25 cellular contexts compared by ENCODE assay signal in genomic region chr12:126385785-126386184, GRCh38.
A peak's percentile ranks its signal among the peaks of the same experiment; 100 is the strongest.
DNase-seq lines count a peak whose midpoint lies in the region; ATAC-seq and TF ChIP-seq lines count a peak whose summit lies in the region.
"Had no signal": no experiment of that assay in that cellular context is flagged by ENCODE, and none has a peak within 500 bp of the region (broad histone marks: within the 10 kb centered on the region; RNA-seq: fewer than 3 reads in every experiment).

No MANE protein-coding gene starts in this region.

- peaks cover 2 to 16% (median 8%) of the 10 kb centered on the region in 6 donors for H3K9me3 Mint-ChIP-seq in immature natural killer cell

- H3K27me3 Mint-ChIP-seq in immature natural killer cell (ENCODE audit: low read depth in 3 of 3): peaks cover 0 to 1% (median 0%) of the 10 kb centered on the region in 3 donors

- DNase-seq in AG08395 (ENCODE audit: low spot score) (peak; percentile 64), HPDE6-E6E7 (ENCODE audit: extremely low spot score) (peak; percentile 15), astrocyte of the hippocampus (ENCODE audit: low read depth, low spot score) (peak; percentile 55), foreskin fibroblast (peak; percentile 20 to 71), occipital lobe (lab: John Stamatoyannopoulos, UW) (no peak), immature natural killer cell (no peak), NCI-H187 treated with DMSO at 0.1 percent for 48 hours (lab: John Stamatoyannopoulos, UW) (no peak)
- DNase-seq: activated CD4-positive, alpha-beta T cell treated with anti-CD3 and anti-CD28 coated beads, Interleukin-2, amount 50 U/mL, for 48 hours; activated naive CD4-positive, alpha-beta T cell; anterior cingulate cortex; CD8-positive, alpha-beta memory T cell; DMS79; effector memory CD4-positive, alpha-beta T cell; gastrocnemius medialis; Karpas-422; mesendoderm; NCI-H524; stimulated activated CD4-positive, alpha-beta T cell treated with anti-CD3 and anti-CD28 coated beads, Interleukin-4, amount 100 ng/mL, for 24 hours; T-helper 2 cell; upper lobe of right lung had no signal

- TF ChIP-seq CTCF in foreskin fibroblast (IDR thresholded peaks at IDR 0.05; ENCODE audit: low read depth, low read length): no peak

- no peaks in the 10 kb centered on the region for H3K36me3 Mint-ChIP-seq in immature natural killer cell
- H3K36me3 Mint-ChIP-seq: CD8-positive, alpha-beta memory T cell had no signal

- no peak overlapping the region for H3K4me3 ChIP-seq in foreskin fibroblast (ENCODE audit: low read depth in 1 of 2, low read length in 2 of 2)
- H3K4me3 ChIP-seq: gastrocnemius medialis, SJSA1, smooth muscle cell, upper lobe of right lung had no signal

- no peaks in the 10 kb centered on the region for H3K4me1 Mint-ChIP-seq in immature natural killer cell
- H3K4me1 Mint-ChIP-seq: CD8-positive, alpha-beta memory T cell; nephron had no signal

- no peak for ATAC-seq in HG03571 (IDR thresholded peaks at IDR 0.05; ENCODE audit: unreplicated experiment)
- ATAC-seq: gastrocnemius medialis, upper lobe of right lung had no signal

- no peak overlapping the region for H3K4me3 Mint-ChIP-seq in immature natural killer cell
- H3K4me3 Mint-ChIP-seq: CD8-positive, alpha-beta memory T cell; nephron had no signal

- no peak overlapping the region for H3K27ac Mint-ChIP-seq in immature natural killer cell
- H3K27ac Mint-ChIP-seq: CD8-positive, alpha-beta memory T cell; nephron; progenitor cell of endocrine pancreas had no signal

Comparison
In these comparisons a context has a peak if more than half of its experiments do, and no peak if none do; other contexts are left out.
1. DNase-seq: peak in AG08395 (single experiment), HPDE6-E6E7 (single experiment), astrocyte of the hippocampus (single experiment) and foreskin fibroblast (2 of 2); none in occipital lobe (single experiment), immature natural killer cell (0 of 3) and NCI-H187 treated with DMSO at 0.1 percent for 48 hours (single experiment).